ENCODE assay signal across 1 cellular context in genomic region chr1:21302747-21303715, GRCh38.
A peak's percentile ranks its signal among the peaks of the same experiment; 100 is the strongest.
TF ChIP-seq lines count a peak whose summit lies in the region.

No MANE protein-coding gene starts in this region.

TF ChIP-seq in K562, 482 proteins besides CTCF, POLR2A, EP300 and RAD21:
- TF ChIP-seq AFF4 (CRISPR knock-in tag; IDR thresholded peaks at IDR 0.05): no peak
- no peak for TF ChIP-seq ZNF133 (CRISPR knock-in tag; IDR thresholded peaks at IDR 0.05)
- TF ChIP-seq AFF1 (IDR thresholded peaks at IDR 0.05; ENCODE audit: low read depth in 1 of 2, partially characterized antibody in 2 of 2): no peak
- no peak for TF ChIP-seq REST (CRISPR knock-in tag; IDR thresholded peaks at IDR 0.05; ENCODE audit: low read depth)
- peak; percentile 20 for TF ChIP-seq RBM25 (IDR thresholded peaks at IDR 0.05; ENCODE audit: low read depth, low read length, severe bottlenecking)
- TF ChIP-seq WHSC1 (IDR thresholded peaks at IDR 0.05; ENCODE audit: low read length): no peak
- TF ChIP-seq ZNF174 (CRISPR knock-in tag; IDR thresholded peaks at IDR 0.05): no peak
